Comparison of ENCODE assay signal across 18 cellular contexts in genomic region chrX:118025193-118025592, GRCh38.
DNase-seq lines count a peak whose midpoint lies in the region; ATAC-seq and TF ChIP-seq lines count a peak whose summit lies in the region.
"Had no signal": no experiment of that assay in that cellular context is flagged by ENCODE, and none has a peak within 500 bp of the region (broad histone marks: within the 10 kb centered on the region; RNA-seq: fewer than 3 reads in every experiment).

No MANE protein-coding gene starts in this region.

- H4K20me1 ChIP-seq in PC-3 (ENCODE audit: low read length): no peaks in the 10 kb centered on the region
- H4K20me1 ChIP-seq: BLaER1 had no signal

- intact Hi-C loops in PC-3 (cut with micrococcal nuclease) (loop anchor here (5.0 kb wide), 1 partner anchor 42 kb away; no protein-coding TSS in a partner anchor), mucosa of descending colon (cut with DNase I, micrococcal nuclease) (no loop called here), right cardiac atrium (cut with DNase I) (no loop called here)

- H3K9me3 ChIP-seq in PC-3 (ENCODE audit: low read length) (no peaks in the 10 kb centered on the region), mucosa of descending colon (no peaks in the 10 kb centered on the region), right cardiac atrium (ENCODE audit: control insufficient read depth, low read length) (no peaks in the 10 kb centered on the region), right atrium auricular region (no peaks in the 10 kb centered on the region)

- DNase-seq in AG08396 (ENCODE audit: low spot score): peak; percentile 9
- peak; percentile 33 for DNase-seq in PC-3
- DNase-seq in dedifferentiated amniotic fluid mesenchymal stem cell (ENCODE audit: extremely low spot score): peak; percentile 17
- DNase-seq in mucosa of descending colon: no peak
- DNase-seq in right cardiac atrium: no peak
- no peak for DNase-seq in right atrium auricular region (ENCODE audit: low spot score)
- DNase-seq in iPS-NIHi7 (ENCODE audit: extremely low spot score): no peak
- DNase-seq in GOT3 (lab: John Stamatoyannopoulos, UW): no peak
- DNase-seq: CD4-positive, alpha-beta memory T cell; DMS153; NCI-H1105; NCI-H2081; NCI-H446 treated with DMSO at 0.1 percent for 48 hours; NCI-H69 had no signal

- peak overlapping the region; percentile 33; the same call in 1 of the 2 replicates for H3K4me2 ChIP-seq in PC-3 (ENCODE audit: low read length)
- H3K4me2 ChIP-seq: BLaER1 had no signal

- TF ChIP-seq CTCF in PC-3 (conservative IDR thresholded peaks at IDR 0.05; ENCODE audit: low read depth, low read length): no peak
- TF ChIP-seq CTCF in mucosa of descending colon (IDR thresholded peaks at IDR 0.05): no peak
- no peak for TF ChIP-seq CTCF in right atrium auricular region (IDR thresholded peaks at IDR 0.05)

- no peak overlapping the region for H3K9ac ChIP-seq in PC-3 (ENCODE audit: low read length)
- H3K9ac ChIP-seq: BLaER1 had no signal

- no peaks in the 10 kb centered on the region for H3F3A ChIP-seq in PC-3 (ENCODE audit: low read length, unreplicated experiment)

- H3K27ac ChIP-seq in PC-3 (ENCODE audit: low read length) (no peak overlapping the region), right cardiac atrium (ENCODE audit: low read length) (no peak overlapping the region), right atrium auricular region (no peak overlapping the region)
- H3K27ac ChIP-seq: BLaER1, SK-N-MC had no signal

- 0 out of 2 replicates have a peak overlapping the region, but pooled peaks have one; percentile 40 for H2AFZ ChIP-seq in PC-3 (ENCODE audit: low read length)

- H3K4me1 ChIP-seq in PC-3 (ENCODE audit: insufficient read depth, low read length): 0 out of 2 replicates have a peak, but pooled peaks cover 4% of the 10 kb centered on the region
- no peaks in the 10 kb centered on the region for H3K4me1 ChIP-seq in mucosa of descending colon (ENCODE audit: low read depth)
- H3K4me1 ChIP-seq in right cardiac atrium (ENCODE audit: control insufficient read depth, insufficient read depth, low read length): no peaks in the 10 kb centered on the region
- no peaks in the 10 kb centered on the region for H3K4me1 ChIP-seq in right atrium auricular region
- H3K4me1 ChIP-seq: BLaER1 had no signal

- no TSS peak for BruUV-seq in PC-3 (replicated peaks; lab: Mats Ljungman, UMichigan)

- no peaks in the 10 kb centered on the region for H3K9me2 ChIP-seq in PC-3 (replicated peaks; ENCODE audit: low read length)

- H3K27me3 ChIP-seq in PC-3 (ENCODE audit: low read length) (no peaks in the 10 kb centered on the region), right cardiac atrium (ENCODE audit: control insufficient read depth, insufficient read depth) (no peaks in the 10 kb centered on the region), right atrium auricular region (no peaks in the 10 kb centered on the region)
- H3K27me3 ChIP-seq: BLaER1 had no signal

- CTCF ChIA-PET in PC-3 (lab: Charles Lee): no interaction called here

- WGBS in right cardiac atrium: 88% methylated on average over 4 of the region's 4 CpGs

- H3K4me3 ChIP-seq in PC-3 (ENCODE audit: low read length) (0 out of 2 replicates have a peak overlapping the region, but pooled peaks have one; percentile 29), mucosa of descending colon (no peak overlapping the region), right cardiac atrium (ENCODE audit: low read length) (no peak overlapping the region), right atrium auricular region (no peak overlapping the region)
- H3K4me3 ChIP-seq: BLaER1, GM12878, SK-N-MC had no signal

- POLR2A ChIA-PET in PC-3 (lab: Charles Lee; ENCODE audit: unreplicated experiment): no interaction called here

- no peaks in the 10 kb centered on the region for H3K79me2 ChIP-seq in PC-3 (ENCODE audit: low read length)

- no peaks in the 10 kb centered on the region for H3K36me3 ChIP-seq in PC-3 (ENCODE audit: low read depth, low read length)
- H3K36me3 ChIP-seq in mucosa of descending colon (ENCODE audit: low read depth): no peaks in the 10 kb centered on the region
- no peaks in the 10 kb centered on the region for H3K36me3 ChIP-seq in right atrium auricular region
- H3K36me3 ChIP-seq: BLaER1 had no signal

- ATAC-seq in PC-3: peak; percentile 80
- ATAC-seq in mucosa of descending colon: peak; percentile 18
- ATAC-seq in right cardiac atrium: no peak
- ATAC-seq: GM12878, Right ventricle myocardium inferior had no signal

Comparison
In these comparisons a context has a peak if more than half of its experiments do, and no peak if none do; other contexts are left out.
1. DNase-seq: peak in AG08396 (single experiment), PC-3 (single experiment) and dedifferentiated amniotic fluid mesenchymal stem cell (single experiment); none in mucosa of descending colon (0 of 3), right cardiac atrium (0 of 3), right atrium auricular region (single experiment), iPS-NIHi7 (single experiment) and GOT3 (single experiment).
2. ATAC-seq: peak in PC-3 (single experiment) and mucosa of descending colon (single experiment); none in right cardiac atrium (0 of 2).